ENCODE assay signal across 11 cellular contexts in the genomic region with DNA sequence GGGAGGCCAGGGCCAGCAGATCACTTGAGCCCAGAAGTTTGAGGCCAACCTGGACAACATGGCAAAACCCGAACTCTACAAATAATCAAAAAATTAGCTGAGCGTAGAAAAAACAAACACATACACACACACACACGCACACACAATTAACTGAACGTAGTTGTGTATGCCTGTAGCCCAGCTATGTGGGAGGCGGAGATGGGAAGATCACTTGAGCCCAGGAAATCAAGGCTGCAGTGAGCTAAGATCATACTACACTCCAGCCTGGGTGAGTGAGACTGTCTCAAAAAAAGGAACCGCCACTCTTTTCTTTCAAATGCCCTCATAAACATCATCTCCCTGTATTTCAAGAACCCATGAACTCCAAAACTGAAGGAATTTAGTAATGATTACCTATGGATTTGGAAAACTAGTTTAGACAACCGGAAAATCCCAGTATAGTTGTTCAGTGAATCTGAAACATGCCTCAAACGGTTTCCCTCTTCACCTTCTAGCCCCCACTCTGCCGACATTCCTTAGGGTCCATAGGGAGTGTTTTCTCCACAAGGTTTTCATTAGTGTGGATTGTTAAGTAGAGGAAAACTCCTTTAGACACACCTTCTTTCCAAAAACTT. TPM values are rescaled to one million over a fixed set of nuclear protein-coding genes. Genes with fewer than 3 reads are reported as not detected.
DNase-seq lines count a peak whose midpoint lies in the region; ATAC-seq, FAIRE-seq and TF ChIP-seq lines count a peak whose summit lies in the region.
"Had no signal": no experiment of that assay in that cellular context is flagged by ENCODE, and none has a peak within 500 bp of the region (broad histone marks: within the 10 kb centered on the region; RNA-seq: fewer than 3 reads in every experiment).

No MANE protein-coding gene starts in this region.

- H3K36me3 ChIP-seq in mammary epithelial cell (ENCODE audit: insufficient read depth, low read length) (peaks cover 20% of the 10 kb centered on the region), GM12878 (ENCODE audit: control insufficient read depth in 2 of 2, insufficient read depth in 2 of 2, low read length in 1 of 2) (peaks cover 0 to 3% of the 10 kb centered on the region in 2 experiments; a peak in 2 of 4 replicates), mucosa of rectum (ENCODE audit: control insufficient read depth in 2 of 2, insufficient read depth in 2 of 2, low read length in 2 of 2) (peaks cover 36 to 40% of the 10 kb centered on the region in 2 donors), urinary bladder (ENCODE audit: insufficient read depth) (peaks cover 14% of the 10 kb centered on the region)

- TF ChIP-seq CTCF in MCF 10A (IDR thresholded peaks at IDR 0.05; ENCODE audit: unreplicated experiment), result no peak
- TF ChIP-seq CTCF in mammary epithelial cell (conservative IDR thresholded peaks at IDR 0.05 in 1 of 2, IDR thresholded peaks at IDR 0.05 in 1 of 2; ENCODE audit: extremely low read depth in 1 of 2, insufficient read depth in 1 of 2, low read depth in 1 of 2, low read length in 2 of 2), result no peak
- TF ChIP-seq CTCF in GM12878 (IDR thresholded peaks at IDR 0.05 in 2 of 3, conservative IDR thresholded peaks at IDR 0.05 in 1 of 3; ENCODE audit: control insufficient read depth in 2 of 3, extremely low read depth in 1 of 3, insufficient read depth in 1 of 3, low read depth in 3 of 3, low read length in 3 of 3), result no peak

- H4K20me1 ChIP-seq in mammary epithelial cell (ENCODE audit: insufficient read depth, low read length) (no peaks in the 10 kb centered on the region), GM12878 (ENCODE audit: control insufficient read depth, insufficient read depth) (no peaks in the 10 kb centered on the region)

- RAD21 ChIA-PET in GM12878 (lab: Charles Lee; ENCODE audit: unreplicated experiment), result interaction anchor here (7.4 kb wide), 1 partner anchor 13 kb away, joined by 100 read pairs; no protein-coding TSS in a partner anchor

- H3K27ac Mint-ChIP-seq in MCF 10A (ENCODE audit: low read depth, unreplicated experiment), result peak overlapping the region; percentile 95

- peaks cover 18% of the 10 kb centered on the region for H3K4me1 ChIP-seq in mammary epithelial cell (ENCODE audit: insufficient read depth, low read length)
- peaks cover 4% of the 10 kb centered on the region for H3K4me1 ChIP-seq in GM12878 (ENCODE audit: control insufficient read depth, insufficient read depth, low read length)
- peaks cover 24 to 27% of the 10 kb centered on the region in 2 donors for H3K4me1 ChIP-seq in mucosa of rectum (ENCODE audit: control insufficient read depth in 2 of 2, insufficient read depth in 2 of 2, low read length in 2 of 2)
- no peaks in the 10 kb centered on the region for H3K4me1 ChIP-seq in urinary bladder (ENCODE audit: insufficient read depth)

- no peak overlapping the region for H3K4me3 ChIP-seq in mammary epithelial cell (replicated peaks in 1 of 3; ENCODE audit: insufficient read depth in 1 of 3, low read depth in 2 of 3, low read length in 3 of 3)
- no peak overlapping the region for H3K4me3 ChIP-seq in GM12878
- peak overlapping the region; percentile 98 to 100 for H3K4me3 ChIP-seq in mucosa of rectum (ENCODE audit: low read length in 2 of 2)
- H3K4me3 ChIP-seq in urinary bladder (ENCODE audit: low read depth, low read length), result peak overlapping the region; percentile 82

- TF ChIP-seq RAD21 in GM12878 (IDR thresholded peaks at IDR 0.05; ENCODE audit: insufficient read depth, low read depth, low read length), result no peak

- no peak for DNase-seq in MCF 10A (ENCODE audit: unreplicated experiment)
- DNase-seq in mammary epithelial cell, result no peak
- DNase-seq in GM12878 (ENCODE audit: low read depth, low spot score), result no peak
- no peak for DNase-seq in AG20443 (ENCODE audit: low spot score)
- no peak for DNase-seq in DMS79 treated with DMSO at 0.1 percent for 48 hours (lab: John Stamatoyannopoulos, UW)
- DNase-seq: SHP77 had no signal

- peaks cover 79% of the 10 kb centered on the region for H3K36me3 Mint-ChIP-seq in MCF 10A (ENCODE audit: insufficient read depth, unreplicated experiment)

- H3K9me3 Mint-ChIP-seq in MCF 10A (ENCODE audit: unreplicated experiment), result no peaks in the 10 kb centered on the region

- no peaks in the 10 kb centered on the region for H3K27me3 ChIP-seq in mammary epithelial cell (ENCODE audit: insufficient read depth, low read length)
- no peaks in the 10 kb centered on the region for H3K27me3 ChIP-seq in GM12878 (replicated peaks in 1 of 2; ENCODE audit: control insufficient read depth in 2 of 2, insufficient read depth in 2 of 2, low read length in 1 of 2)
- no peaks in the 10 kb centered on the region for H3K27me3 ChIP-seq in mucosa of rectum (ENCODE audit: control insufficient read depth in 2 of 2, insufficient read depth in 2 of 2, low read length in 2 of 2)

- POLR2A ChIA-PET in MCF 10A (lab: Yijun Ruan, JAX) (interaction anchor here (0.7 to 28.8 kb wide), 12 partner anchors 5 to 168 kb away, joined by 3 to 1309 read pairs (median 17); partner anchors contain the start of genes ANKRD34A, LIX1L, PEX11B and POLR3C), GM12878 (lab: Charles Lee) (interaction anchor here (1.1 to 7.2 kb wide), 3 partner anchors 9 to 28 kb away, joined by 3 to 61 read pairs (median 4); partner anchors contain the start of genes ANKRD34A and POLR3GL)

- peaks cover 15% of the 10 kb centered on the region for H3K4me1 Mint-ChIP-seq in MCF 10A (ENCODE audit: insufficient read depth, unreplicated experiment)

- H3K27ac ChIP-seq in mammary epithelial cell (ENCODE audit: insufficient read depth, low read depth, low read length) (no peak overlapping the region), GM12878 (ENCODE audit: control insufficient read depth, insufficient read depth) (no peak overlapping the region), mucosa of rectum (ENCODE audit: low read depth in 2 of 2, low read length in 2 of 2) (peak overlapping the region; percentile 95 to 99), urinary bladder (ENCODE audit: low read depth) (peak overlapping the region; percentile 54)

- WGBS in mammary epithelial cell (ENCODE audit: low coverage, missing lambda C conversion rate), result 84% methylated on average over 9 of the region's 9 CpGs
- 93% methylated on average over 9 of the region's 9 CpGs for WGBS in GM12878 (ENCODE audit: insufficient coverage, insufficient replicate concordance, low lambda C conversion rate, missing lambda C conversion rate)
- 59% methylated on average over 9 of the region's 9 CpGs for WGBS in urinary bladder

- H3K27me3 Mint-ChIP-seq in MCF 10A (ENCODE audit: insufficient read depth, unreplicated experiment), result no peaks in the 10 kb centered on the region

- H3K4me2 ChIP-seq in mammary epithelial cell (ENCODE audit: insufficient read depth, low read depth, low read length), result no peak overlapping the region
- H3K4me2 ChIP-seq in GM12878 (ENCODE audit: control insufficient read depth, insufficient read depth), result no peak overlapping the region

- TF ChIP-seq POLR2A in GM12878 (IDR thresholded peaks at IDR 0.05; ENCODE audit: low read depth, low read length), result peak; percentile 74

- CTCF ChIA-PET in MCF 10A (lab: Yijun Ruan, JAX) (interaction anchor here (0.8 to 24.2 kb wide), 9 partner anchors 10 to 147 kb away, joined by 3 to 773 read pairs (median 6); partner anchors contain the start of genes ANKRD34A, HJV, ITGA10 and LIX1L), mammary epithelial cell (lab: Charles Lee; ENCODE audit: low non-redundant PET) (no interaction called here), GM12878 (lab: Yijun Ruan, JAX) (interaction anchor here (1.0 to 12.2 kb wide), 5 partner anchors 12 to 20 kb away, joined by 3 to 196 read pairs (median 3); no protein-coding TSS in a partner anchor)

- in situ Hi-C loops in mammary epithelial cell (cut with MboI; ENCODE audit: low sequenced_read_pairs in 2 of 2), result no loop called here
- in situ Hi-C loops in GM12878 (cut with MboI), result no loop called here

- FAIRE-seq in GM12878 (lab: Jason Lieb, UNC), result no peak

- peak overlapping the region; percentile 89 for H3K4me3 Mint-ChIP-seq in MCF 10A (ENCODE audit: unreplicated experiment)

- H3K9ac ChIP-seq in mammary epithelial cell (ENCODE audit: insufficient read depth, low read length) (no peak overlapping the region), GM12878 (ENCODE audit: control insufficient read depth, insufficient read depth, low read length) (no peak overlapping the region), mucosa of rectum (ENCODE audit: low read depth in 1 of 2, low read length in 2 of 2) (peak overlapping the region; percentile 17 to 27)

- TF ChIP-seq EP300 in GM12878 (IDR thresholded peaks at IDR 0.05; ENCODE audit: borderline replicate concordance in 1 of 2, control insufficient read depth in 1 of 2, low read depth in 2 of 2, low read length in 2 of 2), result no peak

- BruUV-seq in MCF 10A (replicated peaks; lab: Mats Ljungman, UMichigan), result no TSS peak
- no TSS peak for BruUV-seq in mammary epithelial cell (replicated peaks; lab: Mats Ljungman, UMichigan)
- BruUV-seq in GM12878 (replicated peaks; lab: Mats Ljungman, UMichigan), result no TSS peak

- H2AFZ ChIP-seq in mammary epithelial cell (ENCODE audit: low read depth, low read length) (no peak overlapping the region), GM12878 (ENCODE audit: control insufficient read depth, low read depth, low read length) (no peak overlapping the region)

- ATAC-seq in GM12878 (no peak), HG03460 (IDR thresholded peaks at IDR 0.05; ENCODE audit: unreplicated experiment) (no peak)

- dilution Hi-C loops in mammary epithelial cell (cut with HindIII; ENCODE audit: low sequenced_read_pairs), result no loop called here

- H3K9me3 ChIP-seq in mammary epithelial cell (replicated peaks; ENCODE audit: insufficient read depth, low read length) (no peaks in the 10 kb centered on the region), GM12878 (replicated peaks; ENCODE audit: control insufficient read depth, insufficient read depth, low read length) (no peaks in the 10 kb centered on the region), mucosa of rectum (ENCODE audit: control insufficient read depth in 2 of 2, low read length in 2 of 2) (no peaks in the 10 kb centered on the region)

- SMC1A ChIA-PET in GM12878 (lab: Charles Lee; ENCODE audit: uncharacterized antibody, unreplicated experiment), result interaction anchor here (12.5 kb wide), 1 partner anchor 12 kb away, joined by 244 read pairs; no protein-coding TSS in a partner anchor

- intact Hi-C loops in MCF 10A (cut with micrococcal nuclease) (no loop called here), mammary epithelial cell (cut with micrococcal nuclease) (no loop called here), GM12878 (cut with micrococcal nuclease; ENCODE audit: unreplicated experiment) (no loop called here)

- H3K79me2 ChIP-seq in mammary epithelial cell (ENCODE audit: insufficient read depth, low read length) (peaks cover 36% of the 10 kb centered on the region), GM12878 (ENCODE audit: control insufficient read depth, insufficient read depth, low read length) (peaks cover 15% of the 10 kb centered on the region)

RNA-seq across cellular contexts. Expression of gene TXNIP, which starts 4.5 kb away (rescaled TPM):
- total RNA-seq in MCF 10A (2022) (576 and 599 TPM in 2 replicates), mammary epithelial cell (100 to 1,000 TPM in 1 of 2 donors, 10 to 100 TPM in 1; 92.8 to 355 TPM), GM12878 (2014; rRNA removed) (133 and 171 TPM in 2 replicates), GM12878 (2014; rRNA removed; fragmentation: Illumina TruSeq; extraction: Trizol) (110 and 121 TPM in 2 replicates), GM12878 (2021) (106 and 115 TPM in 2 replicates), urinary bladder (920 TPM)
- polyA plus RNA-seq in mammary epithelial cell (56.2 TPM), GM12878 (2011; rRNA removed) (132 and 154 TPM in 2 replicates), GM12878 (2014; fragmentation: Illumina TruSeq; extraction: Trizol) (130 and 182 TPM in 2 replicates), GM12878 (2014; fragmentation: Nextera tagmentation; extraction: Ambion mirVana) (10 to 100 TPM; 48.7 to 75.5 TPM), GM12878 (2014; rRNA removed) (84.1 and 108 TPM in 2 replicates), GM12878 (2016; fragmentation: Nextera tagmentation; extraction: Ambion mirVana) (10 to 100 TPM; 76.6 to 82.9 TPM), urinary bladder (1,029 TPM)
- polyA minus RNA-seq in mammary epithelial cell, result 73.1 TPM
- 199 and 208 TPM in 2 replicates for total RNA-seq in GM12878 (2013; cell fraction: nucleolus; rRNA removed)
- 102 TPM for polyA plus RNA-seq in GM12878 (2011; ENCODE audit: low read depth)
- 73.1 TPM in 2 replicates for polyA plus RNA-seq in GM12878 (2011; cell fraction: cytosol; rRNA removed)
- polyA plus RNA-seq in GM12878 (2011; cell fraction: nucleus; rRNA removed), result 99.6 and 193 TPM in 2 replicates
- polyA plus RNA-seq in GM12878 (2012), result 90.6 and 113 TPM in 2 replicates
- 209 and 224 TPM in 2 replicates for polyA minus RNA-seq in GM12878 (2011; rRNA and poly(A)+ RNA removed)
- polyA minus RNA-seq in GM12878 (2011; cell fraction: cytosol; rRNA and poly(A)+ RNA removed), result 42.0 and 48.2 TPM in 2 replicates
- polyA minus RNA-seq in GM12878 (2011; cell fraction: nucleus; rRNA and poly(A)+ RNA removed), result 177 and 219 TPM in 2 replicates

RNA-seq across cellular contexts. Expression of gene POLR3GL, which starts 27.4 kb away (rescaled TPM):
- total RNA-seq in MCF 10A (2022) (17.6 and 20.9 TPM in 2 replicates), mammary epithelial cell (10 to 100 TPM in 1 of 2 donors, 1 to 10 TPM in 1; 4.7 to 10.0 TPM), GM12878 (2014; rRNA removed) (19.5 and 20.4 TPM in 2 replicates), GM12878 (2014; rRNA removed; fragmentation: Illumina TruSeq; extraction: Trizol) (33.2 and 35.1 TPM in 2 replicates), GM12878 (2021) (17.3 and 18.4 TPM in 2 replicates), urinary bladder (16.5 TPM)
- polyA plus RNA-seq in mammary epithelial cell (7.3 TPM), GM12878 (2011; rRNA removed) (21.8 and 29.7 TPM in 2 replicates), GM12878 (2014; fragmentation: Illumina TruSeq; extraction: Trizol) (40.8 and 57.7 TPM in 2 replicates), GM12878 (2014; fragmentation: Nextera tagmentation; extraction: Ambion mirVana) (10 to 100 TPM; 12.8 to 25.5 TPM), GM12878 (2014; rRNA removed) (23.9 and 27.6 TPM in 2 replicates), GM12878 (2016; fragmentation: Nextera tagmentation; extraction: Ambion mirVana) (10 to 100 TPM; 39.6 to 47.0 TPM), urinary bladder (46.6 TPM)
- 10.9 TPM for polyA minus RNA-seq in mammary epithelial cell
- total RNA-seq in GM12878 (2013; cell fraction: nucleolus; rRNA removed), result 3.8 and 7.0 TPM in 2 replicates
- polyA plus RNA-seq in GM12878 (2011; ENCODE audit: low read depth), result 15.9 TPM
- polyA plus RNA-seq in GM12878 (2011; cell fraction: cytosol; rRNA removed), result 11.7 and 13.1 TPM in 2 replicates
- polyA plus RNA-seq in GM12878 (2011; cell fraction: nucleus; rRNA removed), result 9.6 and 9.7 TPM in 2 replicates
- polyA plus RNA-seq in GM12878 (2012), result 26.4 and 27.6 TPM in 2 replicates
- 6.7 and 9.0 TPM in 2 replicates for polyA minus RNA-seq in GM12878 (2011; rRNA and poly(A)+ RNA removed)
- 2.7 and 2.8 TPM in 2 replicates for polyA minus RNA-seq in GM12878 (2011; cell fraction: cytosol; rRNA and poly(A)+ RNA removed)
- polyA minus RNA-seq in GM12878 (2011; cell fraction: nucleus; rRNA and poly(A)+ RNA removed), result 2.4 and 3.3 TPM in 2 replicates

RNA-seq across cellular contexts. Expression of gene ANKRD34A, which starts 27.5 kb away (rescaled TPM):
- total RNA-seq in MCF 10A (2022) (2.6 and 3.1 TPM in 2 replicates), mammary epithelial cell (1 to 10 TPM; 1.3 to 1.6 TPM), GM12878 (2014; rRNA removed) (1.7 and 2.7 TPM in 2 replicates), GM12878 (2014; rRNA removed; fragmentation: Illumina TruSeq; extraction: Trizol) (0.72 and 0.97 TPM in 2 replicates), GM12878 (2021) (3.5 and 5.2 TPM in 2 replicates), urinary bladder (0.21 TPM)
- polyA plus RNA-seq in mammary epithelial cell (1.1 TPM), GM12878 (2011; rRNA removed) (1.6 and 1.8 TPM in 2 replicates), GM12878 (2014; fragmentation: Illumina TruSeq; extraction: Trizol) (1.0 and 1.8 TPM in 2 replicates), GM12878 (2014; fragmentation: Nextera tagmentation; extraction: Ambion mirVana) (under 1 TPM; 0.40 to 0.42 TPM), GM12878 (2014; rRNA removed) (2.5 and 3.5 TPM in 2 replicates), GM12878 (2016; fragmentation: Nextera tagmentation; extraction: Ambion mirVana) (1 to 10 TPM in 1 of 2 experiments, under 1 TPM in 1; 0.83 to 1.5 TPM), urinary bladder (1.4 TPM)
- polyA minus RNA-seq in mammary epithelial cell, result 0.21 TPM
- total RNA-seq in GM12878 (2013; cell fraction: nucleolus; rRNA removed), result 3.1 and 3.3 TPM in 2 replicates
- 0.79 TPM for polyA plus RNA-seq in GM12878 (2011; ENCODE audit: low read depth)
- polyA plus RNA-seq in GM12878 (2011; cell fraction: cytosol; rRNA removed), result 1.6 and 2.1 TPM in 2 replicates
- 6.0 and 6.1 TPM in 2 replicates for polyA plus RNA-seq in GM12878 (2011; cell fraction: nucleus; rRNA removed)
- 0.89 and 1.5 TPM in 2 replicates for polyA plus RNA-seq in GM12878 (2012)
- 1.6 and 2.1 TPM in 2 replicates for polyA minus RNA-seq in GM12878 (2011; rRNA and poly(A)+ RNA removed)
- 0.94 and 4.0 TPM in 2 replicates for polyA minus RNA-seq in GM12878 (2011; cell fraction: cytosol; rRNA and poly(A)+ RNA removed)
- 2.3 and 4.4 TPM in 2 replicates for polyA minus RNA-seq in GM12878 (2011; cell fraction: nucleus; rRNA and poly(A)+ RNA removed)
- total RNA-seq: Daoy had no signal

RNA-seq across cellular contexts. Expression of gene HJV, which starts 29.6 kb away (rescaled TPM):
- total RNA-seq in MCF 10A (2022), result not detected in 2 replicates
- not detected for total RNA-seq in mammary epithelial cell
- not detected for polyA plus RNA-seq in mammary epithelial cell
- not detected for polyA minus RNA-seq in mammary epithelial cell
- not detected in 2 replicates for total RNA-seq in GM12878 (2013; cell fraction: nucleolus; rRNA removed)
- 0.11 TPM in 1 of 2 replicates, not detected in the other for total RNA-seq in GM12878 (2014; rRNA removed)
- total RNA-seq in GM12878 (2014; rRNA removed; fragmentation: Illumina TruSeq; extraction: Trizol), result not detected in 2 replicates
- not detected in 2 replicates for total RNA-seq in GM12878 (2021)
- polyA plus RNA-seq in GM12878 (2011; ENCODE audit: low read depth), result not detected
- polyA plus RNA-seq in GM12878 (2011; rRNA removed), result not detected in 2 replicates
- not detected in 2 replicates for polyA plus RNA-seq in GM12878 (2011; cell fraction: cytosol; rRNA removed)
- not detected in 2 replicates for polyA plus RNA-seq in GM12878 (2011; cell fraction: nucleus; rRNA removed)
- 0.08 TPM in 1 of 2 replicates, not detected in the other for polyA plus RNA-seq in GM12878 (2012)
- polyA plus RNA-seq in GM12878 (2014; fragmentation: Illumina TruSeq; extraction: Trizol), result not detected in 2 replicates
- polyA plus RNA-seq in GM12878 (2014; fragmentation: Nextera tagmentation; extraction: Ambion mirVana), result not detected
- not detected in 2 replicates for polyA plus RNA-seq in GM12878 (2014; rRNA removed)
- not detected for polyA plus RNA-seq in GM12878 (2016; fragmentation: Nextera tagmentation; extraction: Ambion mirVana)
- not detected in 2 replicates for polyA minus RNA-seq in GM12878 (2011; rRNA and poly(A)+ RNA removed)
- polyA minus RNA-seq in GM12878 (2011; cell fraction: cytosol; rRNA and poly(A)+ RNA removed), result not detected in 2 replicates
- polyA minus RNA-seq in GM12878 (2011; cell fraction: nucleus; rRNA and poly(A)+ RNA removed), result not detected in 2 replicates
- 9.4 TPM for total RNA-seq in urinary bladder
- polyA plus RNA-seq in urinary bladder, result 0.11 TPM
- total RNA-seq: Daoy, dermis microvascular lymphatic vessel endothelial cell had no signal

RNA-seq across cellular contexts. Expression of gene LIX1L, which starts 34.1 kb away (rescaled TPM):
- total RNA-seq in MCF 10A (2022) (40.1 and 42.1 TPM in 2 replicates), mammary epithelial cell (10 to 100 TPM; 16.0 TPM), GM12878 (2014; rRNA removed) (16.7 and 19.7 TPM in 2 replicates), GM12878 (2014; rRNA removed; fragmentation: Illumina TruSeq; extraction: Trizol) (13.9 and 15.2 TPM in 2 replicates), GM12878 (2021) (23.4 and 23.6 TPM in 2 replicates), urinary bladder (29.6 TPM)
- polyA plus RNA-seq in mammary epithelial cell (22.8 TPM), GM12878 (2011; rRNA removed) (48.2 and 53.1 TPM in 2 replicates), GM12878 (2014; fragmentation: Illumina TruSeq; extraction: Trizol) (18.4 and 20.0 TPM in 2 replicates), GM12878 (2014; fragmentation: Nextera tagmentation; extraction: Ambion mirVana) (10 to 100 TPM in 1 of 2 experiments, 1 to 10 TPM in 1; 5.5 to 12.2 TPM), GM12878 (2014; rRNA removed) (19.4 and 21.9 TPM in 2 replicates), GM12878 (2016; fragmentation: Nextera tagmentation; extraction: Ambion mirVana) (10 to 100 TPM in 1 of 2 experiments, 1 to 10 TPM in 1; 9.9 to 10.3 TPM), urinary bladder (25.6 TPM)
- polyA minus RNA-seq in mammary epithelial cell, result 27.2 TPM
- total RNA-seq in GM12878 (2013; cell fraction: nucleolus; rRNA removed), result 6.9 and 7.7 TPM in 2 replicates
- polyA plus RNA-seq in GM12878 (2011; ENCODE audit: low read depth), result 6.3 TPM
- 35.5 and 51.0 TPM in 2 replicates for polyA plus RNA-seq in GM12878 (2011; cell fraction: cytosol; rRNA removed)
- 7.8 and 10.5 TPM in 2 replicates for polyA plus RNA-seq in GM12878 (2011; cell fraction: nucleus; rRNA removed)
- 9.9 and 10.2 TPM in 2 replicates for polyA plus RNA-seq in GM12878 (2012)
- polyA minus RNA-seq in GM12878 (2011; rRNA and poly(A)+ RNA removed), result 24.7 and 26.5 TPM in 2 replicates
- polyA minus RNA-seq in GM12878 (2011; cell fraction: cytosol; rRNA and poly(A)+ RNA removed), result 11.0 and 11.3 TPM in 2 replicates
- polyA minus RNA-seq in GM12878 (2011; cell fraction: nucleus; rRNA and poly(A)+ RNA removed), result 2.7 and 4.4 TPM in 2 replicates

Comparison
In these comparisons a context has a peak if more than half of its experiments do, and no peak if none do; other contexts are left out.
1. H3K27ac ChIP-seq: peak in mucosa of rectum (2 of 2) and urinary bladder (single experiment); none in mammary epithelial cell (single experiment) and GM12878 (single experiment).
2. H3K4me3 ChIP-seq: peak in mucosa of rectum (2 of 2) and urinary bladder (single experiment); none in mammary epithelial cell (0 of 3) and GM12878 (single experiment).
3. H3K9ac ChIP-seq: peak in mucosa of rectum (2 of 2); none in mammary epithelial cell (single experiment) and GM12878 (single experiment).